In the genomic region with DNA sequence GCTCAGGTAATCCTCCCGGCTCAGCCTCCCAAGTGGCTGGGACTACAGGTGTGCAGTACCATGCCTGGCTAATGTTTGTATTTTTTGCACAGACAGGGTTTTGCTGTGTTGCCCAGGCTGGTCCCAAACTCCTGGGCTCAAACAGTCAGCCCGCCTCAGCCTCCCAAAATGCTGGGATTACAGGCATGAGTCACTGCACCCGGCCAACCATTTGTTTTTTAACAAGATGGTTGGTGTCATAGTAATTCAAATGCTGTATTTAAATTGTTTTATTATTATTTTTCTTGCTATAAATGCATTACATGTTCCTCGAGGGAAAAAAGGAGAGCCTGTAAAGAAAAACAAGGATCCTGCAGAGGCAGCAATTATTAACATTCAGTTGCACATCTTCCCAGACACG, we compare ENCODE assay signal across 28 cellular contexts.
"Had no signal": no experiment of that assay in that cellular context is flagged by ENCODE, and none has a peak within 500 bp of the region (broad histone marks: within the 10 kb centered on the region; RNA-seq: fewer than 3 reads in every experiment).

No MANE protein-coding gene starts in this region.

- H3K9me3 ChIP-seq: ascending aorta, breast epithelium, colonic mucosa, esophagus squamous epithelium, gastroesophageal sphincter had no signal

- DNase-seq: activated B cell treated with CpG ODN at 0.5 μM for 24 hours; activated CD4-positive, alpha-beta T cell treated with anti-CD3 and anti-CD28 coated beads for 48 hours; activated CD4-positive, alpha-beta T cell treated with anti-CD3 and anti-CD28 coated beads, Interleukin-2, amount 50 U/mL, for 1 hour; activated CD4-positive, alpha-beta T cell treated with anti-CD3 and anti-CD28 coated beads, Interleukin-2, amount 50 U/mL, for 48 hours; activated CD8-positive, alpha-beta memory T cell treated with anti-CD3 and anti-CD28 coated beads for 24 hours; activated CD8-positive, alpha-beta T cell treated with anti-CD3 and anti-CD28 coated beads for 36 hours; activated effector memory CD4-positive, alpha-beta T cell treated with anti-CD3 and anti-CD28 coated beads, Interleukin-2, amount 50 U/mL, for 16 hours; activated naive CD4-positive, alpha-beta T cell treated with anti-CD3 and anti-CD28 coated beads for 36 hours; activated naive CD8-positive, alpha-beta T cell treated with anti-CD3 and anti-CD28 coated beads for 36 hours; activated naive CD8-positive, alpha-beta T cell treated with anti-CD3 and anti-CD28 coated beads, Interleukin-2, amount 50 U/mL, for 24 hours; activated T-cell treated with anti-CD3 and anti-CD28 coated beads, Interleukin-2, amount 50 U/mL, for 1 hour; activated T-cell treated with anti-CD3 and anti-CD28 coated beads, Interleukin-2, amount 50 U/mL, for 48 hours; central memory CD4-positive, alpha-beta T cell; cerebellar nuclear complex; colonic mucosa; effector CD8-positive, alpha-beta T cell; esophagus squamous epithelium; foreskin melanocyte; T-helper 1 cell; T-helper 17 cell; T1000; WERI-Rb-1 had no signal

- H3K4me3 ChIP-seq: ascending aorta, breast epithelium, cardiac muscle cell, colonic mucosa, esophagus squamous epithelium, gastroesophageal sphincter had no signal

- H3K27me3 ChIP-seq: ascending aorta, breast epithelium, cardiac muscle cell, colonic mucosa, esophagus squamous epithelium, gastroesophageal sphincter had no signal

- H3K4me1 ChIP-seq: ascending aorta, breast epithelium, colonic mucosa, esophagus squamous epithelium, gastroesophageal sphincter had no signal

- ATAC-seq: activated CD4-positive, CD25-positive, alpha-beta regulatory T cell treated with anti-CD3 and anti-CD28 coated beads, Interleukin-2, amount 50 U/mL, for 24 hours; activated CD8-positive, alpha-beta T cell treated with anti-CD3 and anti-CD28 coated beads for 36 hours; activated naive CD8-positive, alpha-beta T cell treated with anti-CD3 and anti-CD28 coated beads, Interleukin-2, amount 50 U/mL, for 24 hours; gastroesophageal sphincter; T-helper 17 cell had no signal

- H3K27ac ChIP-seq: ascending aorta, breast epithelium, cardiac muscle cell, colonic mucosa, epithelial cell of prostate, esophagus squamous epithelium, gastroesophageal sphincter, WERI-Rb-1 had no signal
